13 cellular contexts compared by ENCODE assay signal in the genomic region with DNA sequence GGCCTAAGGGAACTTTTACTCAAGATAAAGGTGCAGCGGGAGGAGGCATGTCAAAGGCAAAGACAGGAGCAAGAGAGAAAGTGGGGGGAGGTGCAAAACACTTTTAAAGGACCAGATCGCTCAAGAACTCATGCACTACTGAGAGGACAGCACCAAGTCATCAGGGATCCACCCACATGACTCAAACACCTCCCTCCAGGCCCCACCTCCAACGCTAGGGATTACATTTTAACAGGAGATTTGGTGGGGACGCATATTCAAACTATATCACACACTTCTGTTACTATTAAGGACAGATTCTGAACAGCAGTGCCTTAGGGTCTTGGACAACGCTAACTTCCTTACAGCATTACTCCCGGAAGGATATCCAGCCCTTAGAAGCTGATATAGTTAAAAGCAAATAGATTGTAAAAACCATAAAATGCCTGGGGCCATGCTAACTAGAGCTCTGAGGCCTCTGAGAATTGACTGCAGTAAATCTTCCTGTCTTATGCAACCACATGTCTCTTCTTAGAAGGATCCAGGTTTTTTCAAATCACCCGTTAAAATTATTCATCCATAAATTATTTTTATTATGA. TPM values are rescaled to one million over a fixed set of nuclear protein-coding genes. Genes with fewer than 3 reads are reported as not detected.
DNase-seq lines count a peak whose midpoint lies in the region; ATAC-seq and TF ChIP-seq lines count a peak whose summit lies in the region.
"Had no signal": no experiment of that assay in that cellular context is flagged by ENCODE, and none has a peak within 500 bp of the region (broad histone marks: within the 10 kb centered on the region; RNA-seq: fewer than 3 reads in every experiment).

No MANE protein-coding gene starts in this region.

- TF ChIP-seq CTCF in RWPE2 (IDR thresholded peaks at IDR 0.05; ENCODE audit: poor library complexity, severe bottlenecking), result no peak

- CTCF ChIA-PET in CD8-positive, alpha-beta memory T cell (lab: Charles Lee), result no interaction called here
- CTCF ChIA-PET in CD4-positive, alpha-beta memory T cell (lab: Charles Lee; ENCODE audit: partially characterized antibody), result no interaction called here

- no peaks in the 10 kb centered on the region for H3K4me1 Mint-ChIP-seq in CD8-positive, alpha-beta memory T cell
- peaks cover 0 to 2% (median 0%) of the 10 kb centered on the region in 4 donors for H3K4me1 Mint-ChIP-seq in CD4-positive, alpha-beta memory T cell
- H3K4me1 Mint-ChIP-seq: central memory CD8-positive, alpha-beta T cell had no signal

- peaks cover 3 to 7% of the 10 kb centered on the region in 2 donors for H3K27me3 Mint-ChIP-seq in CD8-positive, alpha-beta memory T cell
- H3K27me3 Mint-ChIP-seq in CD4-positive, alpha-beta memory T cell, result peaks cover 5 to 8% of the 10 kb centered on the region in 2 donors

- H3K36me3 ChIP-seq in RWPE2 (ENCODE audit: low read depth), result no peaks in the 10 kb centered on the region
- H3K36me3 ChIP-seq in mucosa of rectum (ENCODE audit: control insufficient read depth in 2 of 2, insufficient read depth in 2 of 2, low read length in 2 of 2), result no peaks in the 10 kb centered on the region
- H3K36me3 ChIP-seq in CD8-positive, alpha-beta memory T cell (ENCODE audit: insufficient read depth, low read length), result no peaks in the 10 kb centered on the region
- H3K36me3 ChIP-seq in CD4-positive, alpha-beta memory T cell (ENCODE audit: insufficient read depth, low read length), result no peaks in the 10 kb centered on the region

- no peak overlapping the region for H3K4me3 Mint-ChIP-seq in CD8-positive, alpha-beta memory T cell
- H3K4me3 Mint-ChIP-seq in CD4-positive, alpha-beta memory T cell, result no peak overlapping the region
- H3K4me3 Mint-ChIP-seq: central memory CD8-positive, alpha-beta T cell had no signal

- H3K9me3 ChIP-seq in RWPE2 (ENCODE audit: severe bottlenecking) (no peaks in the 10 kb centered on the region), mucosa of rectum (ENCODE audit: control insufficient read depth in 2 of 2, low read length in 2 of 2) (no peaks in the 10 kb centered on the region)
- no peaks in the 10 kb centered on the region for H3K9me3 ChIP-seq in CD8-positive, alpha-beta memory T cell (ENCODE audit: low read length)
- H3K9me3 ChIP-seq in CD4-positive, alpha-beta memory T cell (ENCODE audit: control insufficient read depth in 1 of 2, low read length in 2 of 2), result no peaks in the 10 kb centered on the region

- H3K9me3 Mint-ChIP-seq in CD8-positive, alpha-beta memory T cell, result peaks cover 0 to 2% (median 0%) of the 10 kb centered on the region in 5 donors
- peaks cover 0 to 12% (median 0%) of the 10 kb centered on the region in 8 donors for H3K9me3 Mint-ChIP-seq in CD4-positive, alpha-beta memory T cell
- H3K9me3 Mint-ChIP-seq: central memory CD8-positive, alpha-beta T cell had no signal

- intact Hi-C loops in CD4-positive, alpha-beta memory T cell (cut with micrococcal nuclease), result no loop called here

- H3K27me3 ChIP-seq in RWPE2 (ENCODE audit: insufficient read depth, poor library complexity, severe bottlenecking) (no peaks in the 10 kb centered on the region), mucosa of rectum (ENCODE audit: control insufficient read depth in 2 of 2, insufficient read depth in 2 of 2, low read length in 2 of 2) (no peaks in the 10 kb centered on the region)
- H3K27me3 ChIP-seq in CD8-positive, alpha-beta memory T cell (ENCODE audit: insufficient read depth, low read length, poor library complexity, severe bottlenecking), result peaks cover 2% of the 10 kb centered on the region
- no peaks in the 10 kb centered on the region for H3K27me3 ChIP-seq in CD4-positive, alpha-beta memory T cell (ENCODE audit: insufficient read depth, low read length)

- H3K4me3 ChIP-seq in RWPE2 (ENCODE audit: severe bottlenecking) (no peak overlapping the region), mucosa of rectum (ENCODE audit: low read length in 2 of 2) (peak overlapping the region; percentile 31 to 44)
- no peak overlapping the region for H3K4me3 ChIP-seq in CD8-positive, alpha-beta memory T cell (ENCODE audit: low read length)
- no peak overlapping the region for H3K4me3 ChIP-seq in CD4-positive, alpha-beta memory T cell (ENCODE audit: low read length in 2 of 2)

- no peak overlapping the region for H3K27ac Mint-ChIP-seq in CD8-positive, alpha-beta memory T cell
- no peak overlapping the region for H3K27ac Mint-ChIP-seq in CD4-positive, alpha-beta memory T cell

- peaks cover 40% of the 10 kb centered on the region for H3K4me1 ChIP-seq in RWPE2 (ENCODE audit: insufficient read depth, poor library complexity, severe bottlenecking)
- H3K4me1 ChIP-seq in mucosa of rectum (ENCODE audit: control insufficient read depth in 2 of 2, insufficient read depth in 2 of 2, low read length in 2 of 2), result peaks cover 24 to 26% of the 10 kb centered on the region in 2 donors
- no peaks in the 10 kb centered on the region for H3K4me1 ChIP-seq in CD8-positive, alpha-beta memory T cell (ENCODE audit: insufficient read depth, low read length)
- H3K4me1 ChIP-seq in CD4-positive, alpha-beta memory T cell (ENCODE audit: insufficient read depth, low read length), result no peaks in the 10 kb centered on the region

- peak; percentile 43 for ATAC-seq in GM19023 (IDR thresholded peaks at IDR 0.05; ENCODE audit: unreplicated experiment)
- ATAC-seq in HG02981 (IDR thresholded peaks at IDR 0.05; ENCODE audit: unreplicated experiment), result peak; percentile 40
- ATAC-seq in RWPE2 (ENCODE audit: low read depth), result peak; percentile 83
- ATAC-seq: sciatic nerve; stimulated activated naive CD8-positive, alpha-beta T cell treated with anti-CD3 and anti-CD28 coated beads, Interleukin-15, Interleukin-2, amounts not matched to agents 100 U/mL and 50 U/mL, for 24 hours had no signal

- H3K9ac ChIP-seq in mucosa of rectum (ENCODE audit: low read depth in 1 of 2, low read length in 2 of 2), result peak overlapping the region in 1 of 2 donors; percentile 28

- POLR2A ChIA-PET in CD8-positive, alpha-beta memory T cell (lab: Charles Lee), result no interaction called here
- POLR2A ChIA-PET in CD4-positive, alpha-beta memory T cell (lab: Charles Lee; ENCODE audit: partially characterized antibody), result no interaction called here

- H3K27ac ChIP-seq in RWPE2 (ENCODE audit: poor library complexity, severe bottlenecking) (peak overlapping the region; percentile 71), mucosa of rectum (ENCODE audit: low read depth in 2 of 2, low read length in 2 of 2) (peak overlapping the region; percentile 82 to 83)
- H3K27ac ChIP-seq in CD8-positive, alpha-beta memory T cell (ENCODE audit: low read depth, low read length), result no peak overlapping the region
- H3K27ac ChIP-seq in CD4-positive, alpha-beta memory T cell (ENCODE audit: low read depth, low read length), result no peak overlapping the region

- H3K36me3 Mint-ChIP-seq in CD8-positive, alpha-beta memory T cell, result no peaks in the 10 kb centered on the region
- no peaks in the 10 kb centered on the region for H3K36me3 Mint-ChIP-seq in CD4-positive, alpha-beta memory T cell

- DNase-seq in RWPE2 (ENCODE audit: low spot score) (peak; percentile 49), GM03348 (ENCODE audit: low spot score) (no peak), SK-N-DZ (ENCODE audit: low spot score) (no peak)
- no peak for DNase-seq in CD8-positive, alpha-beta memory T cell
- no peak for DNase-seq in CD4-positive, alpha-beta memory T cell
- DNase-seq: activated CD4-positive, alpha-beta T cell treated with anti-CD3 and anti-CD28 coated beads, Interleukin-2, amount 50 U/mL, for 1 hour; NCI-H2029 treated with DMSO at 0.1 percent for 48 hours; stimulated activated naive CD8-positive, alpha-beta T cell treated with anti-CD3 and anti-CD28 coated beads, Interleukin-15, Interleukin-2, amounts not matched to agents 100 U/mL and 50 U/mL, for 24 hours had no signal

RNA-seq across cellular contexts. Expression of gene ZC3H12C, which starts 16.7 kb away (rescaled TPM):
- total RNA-seq in CD8-positive, alpha-beta memory T cell, result 1 to 10 TPM; 1.5 to 1.9 TPM
- not detected for polyA plus RNA-seq in CD8-positive, alpha-beta memory T cell
- total RNA-seq in CD4-positive, alpha-beta memory T cell, result under 1 TPM; 0.17 TPM
- polyA plus RNA-seq in CD4-positive, alpha-beta memory T cell, result not detected
- 1.6 and 1.9 TPM in 2 replicates for polyA plus RNA-seq in SK-N-DZ (2014; cell fraction: cytosol; rRNA removed)
- 1.3 and 1.5 TPM in 2 replicates for polyA plus RNA-seq in SK-N-DZ (2014; cell fraction: nucleus; rRNA removed)

Comparison
In these comparisons a context has a peak if more than half of its experiments do, and no peak if none do; other contexts are left out.
1. H3K27ac ChIP-seq: peak in RWPE2 (single experiment) and mucosa of rectum (2 of 2); none in CD8-positive, alpha-beta memory T cell (single experiment) and CD4-positive, alpha-beta memory T cell (single experiment).
2. H3K4me3 ChIP-seq: peak in mucosa of rectum (2 of 2); none in RWPE2 (single experiment), CD8-positive, alpha-beta memory T cell (single experiment) and CD4-positive, alpha-beta memory T cell (0 of 2).
3. Peak in every context shown above with its lines, with median percentiles within 50 percentile points of each other: ATAC-seq.